2 cellular contexts compared by ENCODE assay signal in the genomic region with DNA sequence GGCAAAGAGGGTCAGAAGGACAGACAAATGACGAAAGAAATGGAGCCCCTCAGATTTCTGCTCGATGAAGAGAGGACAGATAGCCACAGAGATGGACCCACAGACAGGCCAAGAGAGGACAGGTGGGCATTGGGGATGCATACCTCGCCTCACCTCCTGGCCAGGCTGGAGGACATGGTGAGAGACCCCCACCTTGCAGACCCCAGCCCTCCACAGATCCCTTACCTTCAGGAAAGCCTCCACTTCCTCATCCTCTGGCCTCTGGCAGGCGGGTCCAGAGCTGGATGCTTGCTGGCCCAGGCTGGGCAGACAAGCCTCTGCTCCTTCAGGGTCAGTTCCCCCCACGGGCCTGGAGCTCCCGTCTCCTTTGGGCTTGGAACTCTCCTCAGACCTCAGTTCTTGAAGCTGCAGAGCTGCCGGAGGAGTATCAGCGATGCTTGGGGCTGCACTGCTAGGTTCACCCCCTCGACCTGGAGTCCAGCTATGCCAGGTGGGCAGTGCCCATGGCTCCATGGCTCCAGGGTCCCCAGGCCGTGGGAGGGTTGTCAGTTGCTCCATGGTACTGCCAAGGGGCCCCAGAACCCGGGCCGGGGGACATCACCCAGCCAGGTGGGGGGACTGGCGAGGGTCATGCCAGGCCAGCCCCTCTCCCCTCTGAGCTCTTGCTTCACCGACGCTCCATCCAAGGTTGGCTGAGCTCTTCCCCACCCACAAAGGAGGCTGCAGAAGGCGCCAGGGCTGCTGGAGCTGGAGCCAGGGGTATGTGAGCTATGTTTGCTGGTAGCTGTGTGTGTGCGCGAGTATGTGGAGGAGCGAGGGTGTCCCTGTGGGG.
A peak's percentile ranks its signal among the peaks of the same experiment; 100 is the strongest.
TF ChIP-seq lines count a peak whose summit lies in the region.

No MANE protein-coding gene starts in this region.

TF ChIP-seq in HepG2, 621 proteins besides CTCF, POLR2A, EP300 and RAD21:
- TF ChIP-seq U2AF2 (IDR thresholded peaks at IDR 0.05; ENCODE audit: low read depth, low read length) (peak; percentile 54; the same call in 1 of the 2 replicates), CBX2 (IDR thresholded peaks at IDR 0.05; ENCODE audit: low read depth, low read length) (no peak), CBX2 (CRISPR knock-in tag; IDR thresholded peaks at IDR 0.05; ENCODE audit: low read depth) (no peak), HNRNPL (IDR thresholded peaks at IDR 0.05; ENCODE audit: low read depth, low read length) (peak; percentile 79), ZNF510 (CRISPR knock-in tag; IDR thresholded peaks at IDR 0.05; ENCODE audit: low read depth) (no peak), U2AF1 (optimal IDR thresholded peaks at IDR 0.05; ENCODE audit: low read depth, low read length) (peak; percentile 47), RBAK (CRISPR knock-in tag; IDR thresholded peaks at IDR 0.05) (no peak), ZSCAN22 (CRISPR knock-in tag; IDR thresholded peaks at IDR 0.05) (no peak)
- TF ChIP-seq, protein P1, sequence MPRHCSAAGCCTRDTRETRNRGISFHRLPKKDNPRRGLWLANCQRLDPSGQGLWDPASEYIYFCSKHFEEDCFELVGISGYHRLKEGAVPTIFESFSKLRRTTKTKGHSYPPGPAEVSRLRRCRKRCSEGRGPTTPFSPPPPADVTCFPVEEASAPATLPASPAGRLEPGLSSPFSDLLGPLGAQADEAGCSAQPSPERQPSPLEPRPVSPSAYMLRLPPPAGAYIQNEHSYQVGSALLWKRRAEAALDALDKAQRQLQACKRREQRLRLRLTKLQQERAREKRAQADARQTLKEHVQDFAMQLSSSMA (CRISPR knock-in tag; IDR thresholded peaks at IDR 0.05): no peak

TF ChIP-seq in WTC11, 78 proteins besides CTCF, POLR2A, EP300 and RAD21:
- TF ChIP-seq CBFB (CRISPR knock-in tag; IDR thresholded peaks at IDR 0.05; ENCODE audit: low read depth): no peak
